In the genomic region with DNA sequence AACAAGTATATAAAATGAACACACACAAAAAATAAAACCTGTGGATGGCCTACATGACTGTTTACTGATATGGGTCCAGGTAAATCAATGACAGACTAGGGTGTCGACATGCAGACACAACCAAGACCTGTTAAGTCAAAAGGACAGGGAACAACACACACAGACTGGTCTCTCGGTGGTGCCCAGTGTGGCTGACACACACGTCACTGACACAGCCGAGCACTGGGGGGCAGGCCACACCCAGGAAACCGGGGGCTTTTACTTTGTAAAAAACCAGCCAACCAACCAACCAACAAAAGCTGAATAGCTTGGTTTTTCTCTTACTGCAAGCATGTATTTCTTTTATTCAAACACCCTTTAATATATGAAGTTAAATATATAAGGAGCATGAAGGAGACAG, we compare ENCODE assay signal across 1 cellular context.
TF ChIP-seq lines count a peak whose summit lies in the region.

No MANE protein-coding gene starts in this region.

TF ChIP-seq in SK-N-SH, 30 proteins besides CTCF, POLR2A, EP300 and RAD21 (continued from another document):
- TF ChIP-seq GABPA (IDR thresholded peaks at IDR 0.05; ENCODE audit: low read depth) = no peak
- TF ChIP-seq ELF1 (IDR thresholded peaks at IDR 0.05) = no peak
- TF ChIP-seq SMC3 (IDR thresholded peaks at IDR 0.05; ENCODE audit: low read depth, low read length) = peak; percentile 36; the same call in 1 of the 2 replicates
